ENCODE assay signal across 16 cellular contexts in the genomic region with DNA sequence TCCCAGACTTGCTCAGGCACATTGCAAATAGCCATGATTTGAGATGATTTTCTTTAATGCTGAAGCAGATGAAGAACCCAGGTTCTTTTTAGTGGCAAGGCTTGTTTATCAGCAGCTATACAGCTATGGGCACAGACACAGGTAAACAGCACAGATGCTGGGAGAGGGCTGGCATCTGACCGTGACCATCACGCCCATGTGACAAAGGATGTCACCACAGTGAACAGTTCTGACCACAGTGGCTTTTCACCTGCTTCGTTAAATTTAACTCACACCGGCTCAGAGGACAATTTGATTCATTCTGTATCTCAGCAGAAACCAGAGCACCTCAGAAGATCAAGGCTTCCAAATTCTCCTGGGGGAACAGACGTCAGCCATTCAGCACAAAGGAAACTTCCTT.
A peak's percentile ranks its signal among the peaks of the same experiment; 100 is the strongest.
DNase-seq lines count a peak whose midpoint lies in the region; ATAC-seq and TF ChIP-seq lines count a peak whose summit lies in the region.
"Had no signal": no experiment of that assay in that cellular context is flagged by ENCODE, and none has a peak within 500 bp of the region (broad histone marks: within the 10 kb centered on the region; RNA-seq: fewer than 3 reads in every experiment).

No MANE protein-coding gene starts in this region.

- H3K9me3 ChIP-seq in DND-41 (ENCODE audit: insufficient read depth, low read length, severe bottlenecking) (no peaks in the 10 kb centered on the region), Loucy (ENCODE audit: insufficient read depth, low read depth, low read length) (no peaks in the 10 kb centered on the region; the same call in 1 of the 2 replicates), left lung (no peaks in the 10 kb centered on the region)
- H3K9me3 ChIP-seq: esophagus squamous epithelium had no signal

- intact Hi-C loops in left lung (cut with DNase I), result no loop called here

- ATAC-seq in DND-41 (ENCODE audit: insufficient read depth, low read depth) (peak; percentile 70), GM21381 (IDR thresholded peaks at IDR 0.05; ENCODE audit: unreplicated experiment) (peak; percentile 85), left lung (peak; percentile 4), HG02852 (IDR thresholded peaks at IDR 0.05; ENCODE audit: unreplicated experiment) (no peak), GM19035 (IDR thresholded peaks at IDR 0.05; ENCODE audit: unreplicated experiment) (no peak), GM18909 (IDR thresholded peaks at IDR 0.05; ENCODE audit: poor library complexity, unreplicated experiment) (no peak)
- ATAC-seq: HCT116; naive thymus-derived CD8-positive, alpha-beta T cell had no signal

- H3K4me2 ChIP-seq in DND-41 (ENCODE audit: insufficient read depth, low read length), result no peak overlapping the region
- peak overlapping the region; percentile 46 for H3K4me2 ChIP-seq in Loucy (ENCODE audit: low read depth, low read length, poor library complexity, severe bottlenecking)

- no peak overlapping the region for H3K4me3 ChIP-seq in DND-41 (ENCODE audit: low read depth in 1 of 2, low read length in 2 of 2)
- no peak overlapping the region for H3K4me3 ChIP-seq in Loucy (ENCODE audit: low read length, poor library complexity, severe bottlenecking)
- no peak overlapping the region for H3K4me3 ChIP-seq in left lung
- H3K4me3 ChIP-seq: esophagus squamous epithelium had no signal

- no peaks in the 10 kb centered on the region for H3F3A ChIP-seq in Loucy (ENCODE audit: low read depth)

- H3K27me3 ChIP-seq in DND-41 (ENCODE audit: insufficient read depth, low read length, poor library complexity) (no peaks in the 10 kb centered on the region), Loucy (ENCODE audit: insufficient read depth, low read length, poor library complexity, severe bottlenecking) (no peaks in the 10 kb centered on the region), left lung (no peaks in the 10 kb centered on the region)

- peaks cover 82% of the 10 kb centered on the region for H3K36me3 ChIP-seq in DND-41 (ENCODE audit: insufficient read depth, low read length)
- H3K36me3 ChIP-seq in Loucy (ENCODE audit: insufficient read depth, low read length), result no peaks in the 10 kb centered on the region
- H3K36me3 ChIP-seq in left lung, result no peaks in the 10 kb centered on the region
- H3K36me3 ChIP-seq: esophagus squamous epithelium had no signal

- DNase-seq in DND-41 (peak; percentile 46), left lung (no peak), kidney tubule cell (ENCODE audit: low spot score) (no peak)
- DNase-seq: effector CD4-positive, alpha-beta T cell; esophagus squamous epithelium; GDM1; naive thymus-derived CD8-positive, alpha-beta T cell; NCI-H2081; NCI-H748 treated with DMSO at 0.1 percent for 48 hours; small intestine had no signal

- peaks cover 61% of the 10 kb centered on the region for H4K20me1 ChIP-seq in DND-41 (ENCODE audit: insufficient read depth, low read length)
- no peaks in the 10 kb centered on the region for H4K20me1 ChIP-seq in Loucy (ENCODE audit: insufficient read depth, low read length, poor library complexity, severe bottlenecking)

- H3K4me1 ChIP-seq in DND-41 (ENCODE audit: insufficient read depth, low read length) (peaks cover 32% of the 10 kb centered on the region), Loucy (ENCODE audit: insufficient read depth, low read length, poor library complexity, severe bottlenecking) (peaks cover 21% of the 10 kb centered on the region), left lung (peaks cover 0 to 53% of the 10 kb centered on the region in 2 donors)
- H3K4me1 ChIP-seq: esophagus squamous epithelium had no signal

- H3K27ac ChIP-seq in DND-41 (ENCODE audit: low read length), result peak overlapping the region; percentile 34
- peak overlapping the region; percentile 68 to 80 for H3K27ac ChIP-seq in left lung
- H3K27ac ChIP-seq: esophagus squamous epithelium had no signal

- no peak overlapping the region for H3K9ac ChIP-seq in DND-41 (ENCODE audit: low read depth, low read length)
- H3K9ac ChIP-seq in Loucy (ENCODE audit: low read depth, low read length, poor library complexity, severe bottlenecking), result no peak overlapping the region

- TF ChIP-seq CTCF in DND-41 (IDR thresholded peaks at IDR 0.05; ENCODE audit: borderline replicate concordance, extremely low read depth, low read length, poor library complexity, severe bottlenecking) (no peak), Loucy (conservative IDR thresholded peaks at IDR 0.05; ENCODE audit: low read length) (no peak), left lung (IDR thresholded peaks at IDR 0.05) (no peak)

- H2AFZ ChIP-seq in DND-41 (ENCODE audit: low read depth, low read length) (no peak overlapping the region), Loucy (ENCODE audit: low read length) (no peak overlapping the region)

- H3K9me2 ChIP-seq in Loucy (replicated peaks; ENCODE audit: low read depth, low read length), result no peaks in the 10 kb centered on the region

- H3K79me2 ChIP-seq in DND-41 (ENCODE audit: insufficient read depth, low read length), result peaks cover 67% of the 10 kb centered on the region
- H3K79me2 ChIP-seq in Loucy (ENCODE audit: insufficient read depth, low read length), result no peaks in the 10 kb centered on the region

Comparison
In these comparisons a context has a peak if more than half of its experiments do, and no peak if none do; other contexts are left out.
1. ATAC-seq: peak in DND-41 (single experiment), GM21381 (single experiment) and left lung (single experiment); none in HG02852 (single experiment), GM19035 (single experiment) and GM18909 (single experiment).